ENCODE assay signal across 17 cellular contexts in genomic region chr7:69759373-69759772, GRCh38.
"Had no signal": no experiment of that assay in that cellular context is flagged by ENCODE, and none has a peak within 500 bp of the region (broad histone marks: within the 10 kb centered on the region; RNA-seq: fewer than 3 reads in every experiment).

No MANE protein-coding gene starts in this region.

- H3K4me1 ChIP-seq: left lung had no signal

- ATAC-seq: foreskin keratinocyte, heart right ventricle, left cardiac atrium, left lung, left ventricle myocardium superior, lower lobe of right lung, mucosa of descending colon had no signal

- H3K9me3 ChIP-seq: esophagus muscularis mucosa, heart right ventricle, left lung, lower lobe of right lung, mucosa of descending colon had no signal

- H3K4me3 ChIP-seq: coronary artery, dorsolateral prefrontal cortex, esophagus muscularis mucosa, heart right ventricle, left lung, lower lobe of right lung, mucosa of descending colon had no signal

- H3K27ac ChIP-seq: coronary artery, dorsolateral prefrontal cortex, esophagus muscularis mucosa, foreskin keratinocyte, heart right ventricle, left lung, lower lobe of right lung had no signal

- H3K36me3 ChIP-seq: esophagus muscularis mucosa, heart right ventricle, left lung, lower lobe of right lung had no signal

- H3K27me3 ChIP-seq: dorsolateral prefrontal cortex, esophagus muscularis mucosa, foreskin keratinocyte, heart right ventricle, left lung had no signal

- DNase-seq: dermis blood vessel endothelial cell; dorsolateral prefrontal cortex; effector CD4-positive, alpha-beta T cell; effector memory CD4-positive, alpha-beta T cell; foreskin keratinocyte; glutamatergic neuron; head of caudate nucleus; heart right ventricle; hippocampal formation; left cardiac atrium; left lung; left ventricle myocardium superior; lower lobe of right lung; mesenchymal stem cell; mucosa of descending colon had no signal
